Comparison of ENCODE assay signal across 1 cellular context in genomic region chr7:150415161-150416160, GRCh38.
A peak's percentile ranks its signal among the peaks of the same experiment; 100 is the strongest.
TF ChIP-seq lines count a peak whose summit lies in the region.

No MANE protein-coding gene starts in this region.

TF ChIP-seq in HepG2, 621 proteins besides CTCF, POLR2A, EP300 and RAD21 (continued from another document and continues in another):
- TF ChIP-seq ZNF574 (CRISPR knock-in tag; IDR thresholded peaks at IDR 0.05): 0 out of 2 replicates have a peak, but pooled peaks have one; percentile 31
- TF ChIP-seq ZZZ3 (CRISPR knock-in tag; IDR thresholded peaks at IDR 0.05; ENCODE audit: borderline replicate concordance): no peak
- peak; percentile 39; the same call in 1 of the 2 replicates for TF ChIP-seq DPF2 (CRISPR knock-in tag; IDR thresholded peaks at IDR 0.05; ENCODE audit: borderline replicate concordance, low read depth)
- no peak for TF ChIP-seq DNMT1 (CRISPR knock-in tag; IDR thresholded peaks at IDR 0.05)
- TF ChIP-seq NCOA2 (CRISPR knock-in tag; IDR thresholded peaks at IDR 0.05): peak; percentile 90
- TF ChIP-seq BRD4 (CRISPR knock-in tag; IDR thresholded peaks at IDR 0.05): no peak
- peak; percentile 66; the same call in 1 of the 2 replicates for TF ChIP-seq MYPOP (CRISPR knock-in tag; IDR thresholded peaks at IDR 0.05)
- TF ChIP-seq SPEN (CRISPR knock-in tag; IDR thresholded peaks at IDR 0.05; ENCODE audit: low read depth): no peak
- peak; percentile 83 for TF ChIP-seq FOXO1 (CRISPR knock-in tag; IDR thresholded peaks at IDR 0.05)
- TF ChIP-seq THYN1 (CRISPR knock-in tag; IDR thresholded peaks at IDR 0.05; ENCODE audit: borderline replicate concordance, low read depth): no peak
- no peak for TF ChIP-seq ATRX (CRISPR knock-in tag; IDR thresholded peaks at IDR 0.05; ENCODE audit: borderline replicate concordance)
- no peak; the same call in 1 of the 2 replicates for TF ChIP-seq ZBTB34 (CRISPR knock-in tag; IDR thresholded peaks at IDR 0.05)
- TF ChIP-seq ZNF232 (CRISPR knock-in tag; IDR thresholded peaks at IDR 0.05; ENCODE audit: borderline replicate concordance): no peak
- no peak for TF ChIP-seq PCBP2 (optimal IDR thresholded peaks at IDR 0.05; ENCODE audit: low read depth, low read length, poor library complexity, severe bottlenecking)
- TF ChIP-seq SATB2 (CRISPR knock-in tag; IDR thresholded peaks at IDR 0.05): no peak
- no peak; the same call in 1 of the 2 replicates for TF ChIP-seq SALL2 (CRISPR knock-in tag; IDR thresholded peaks at IDR 0.05)
- TF ChIP-seq ZNF75D (CRISPR knock-in tag; IDR thresholded peaks at IDR 0.05; ENCODE audit: borderline replicate concordance): no peak
- TF ChIP-seq ZBTB38 (CRISPR knock-in tag; IDR thresholded peaks at IDR 0.05): peak; percentile 44; the same call in 1 of the 2 replicates
- TF ChIP-seq ZNF160 (CRISPR knock-in tag; IDR thresholded peaks at IDR 0.05): no peak
- TF ChIP-seq HNRNPLL (IDR thresholded peaks at IDR 0.05; ENCODE audit: low read depth, low read length, poor library complexity, severe bottlenecking): no peak
- TF ChIP-seq FOXM1 (CRISPR knock-in tag; IDR thresholded peaks at IDR 0.05): no peak
- 0 out of 2 replicates have a peak, but pooled peaks have one; percentile 23 for TF ChIP-seq ZBTB2 (CRISPR knock-in tag; IDR thresholded peaks at IDR 0.05; ENCODE audit: low read depth)
- no peak for TF ChIP-seq MTF1 (CRISPR knock-in tag; IDR thresholded peaks at IDR 0.05)
- TF ChIP-seq TEAD2 (CRISPR knock-in tag; IDR thresholded peaks at IDR 0.05): no peak
- TF ChIP-seq SIN3B (IDR thresholded peaks at IDR 0.05; ENCODE audit: low read length): no peak
- TF ChIP-seq PTBP1 (IDR thresholded peaks at IDR 0.05; ENCODE audit: low read depth, low read length, poor library complexity, severe bottlenecking): no peak
- TF ChIP-seq PAF1 (CRISPR knock-in tag; IDR thresholded peaks at IDR 0.05): no peak
- no peak for TF ChIP-seq MLXIP (CRISPR knock-in tag; IDR thresholded peaks at IDR 0.05; ENCODE audit: borderline replicate concordance)
- TF ChIP-seq NFKBIZ (CRISPR knock-in tag; IDR thresholded peaks at IDR 0.05): peak; percentile 85; the same call in 1 of the 2 replicates
- TF ChIP-seq FOXC1 (CRISPR knock-in tag; IDR thresholded peaks at IDR 0.05; ENCODE audit: borderline replicate concordance): peak; percentile 31; the same call in 1 of the 2 replicates
- TF ChIP-seq ZNF740 (CRISPR knock-in tag; IDR thresholded peaks at IDR 0.05): no peak
- peak; percentile 77; the same call in 1 of the 2 replicates for TF ChIP-seq ZNF292 (CRISPR knock-in tag; IDR thresholded peaks at IDR 0.05; ENCODE audit: borderline replicate concordance, low read depth)
- TF ChIP-seq ZNF746 (CRISPR knock-in tag; IDR thresholded peaks at IDR 0.05): peak; percentile 68; the same call in 1 of the 2 replicates
- TF ChIP-seq REST (IDR thresholded peaks at IDR 0.05; ENCODE audit: borderline replicate concordance in 1 of 2, low read depth in 1 of 2, low read length in 2 of 2): peak in 1 of 2 experiments; percentile 53; a peak in 1 of 4 replicates
- no peak for TF ChIP-seq TBX3 (IDR thresholded peaks at IDR 0.05; ENCODE audit: borderline replicate concordance)
- TF ChIP-seq ZNF737 (CRISPR knock-in tag; IDR thresholded peaks at IDR 0.05; ENCODE audit: borderline replicate concordance): no peak
- TF ChIP-seq ZSCAN29 (CRISPR knock-in tag; conservative IDR thresholded peaks at IDR 0.05): 0 out of 2 replicates have a peak, but pooled peaks have one; percentile 26
- TF ChIP-seq ESRRA (CRISPR knock-in tag; IDR thresholded peaks at IDR 0.05; ENCODE audit: low read depth): peak; percentile 98
- TF ChIP-seq MYC (CRISPR knock-in tag; IDR thresholded peaks at IDR 0.05; ENCODE audit: borderline replicate concordance): no peak
- peak; percentile 87 for TF ChIP-seq PHF21A (CRISPR knock-in tag; IDR thresholded peaks at IDR 0.05)
- peak; percentile 50 for TF ChIP-seq ZHX1 (CRISPR knock-in tag; IDR thresholded peaks at IDR 0.05; ENCODE audit: low read depth)
- no peak for TF ChIP-seq IRF9 (CRISPR knock-in tag; IDR thresholded peaks at IDR 0.05; ENCODE audit: borderline replicate concordance)
- no peak for TF ChIP-seq ZBTB20 (CRISPR knock-in tag; IDR thresholded peaks at IDR 0.05; ENCODE audit: borderline replicate concordance, low read depth)
- TF ChIP-seq ZNF512 (CRISPR knock-in tag; IDR thresholded peaks at IDR 0.05): no peak
